Comparison of ENCODE assay signal across 12 cellular contexts in the genomic region with DNA sequence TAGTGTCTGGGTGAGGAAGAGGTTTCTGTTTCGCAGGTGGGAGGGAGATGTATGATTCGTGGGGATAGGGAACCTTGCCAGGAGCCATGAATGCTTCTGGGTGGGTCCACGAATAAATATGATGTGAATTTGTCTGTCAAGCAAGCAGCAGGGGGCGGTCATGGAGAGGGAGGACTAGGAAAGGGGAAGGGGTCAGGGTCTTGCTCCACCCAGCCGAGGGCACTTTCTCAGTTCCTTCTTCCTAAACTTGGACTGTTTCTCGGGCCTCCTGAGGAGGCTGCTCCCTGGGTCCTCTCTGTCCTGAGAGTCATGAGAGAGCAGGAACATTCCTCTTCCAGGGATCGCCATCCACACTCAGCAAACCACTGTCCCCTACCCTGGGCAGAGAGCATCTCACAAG.
A peak's percentile ranks its signal among the peaks of the same experiment; 100 is the strongest.
DNase-seq lines count a peak whose midpoint lies in the region; ATAC-seq and TF ChIP-seq lines count a peak whose summit lies in the region.
"Had no signal": no experiment of that assay in that cellular context is flagged by ENCODE, and none has a peak within 500 bp of the region (broad histone marks: within the 10 kb centered on the region; RNA-seq: fewer than 3 reads in every experiment).

No MANE protein-coding gene starts in this region.

- H3K4me2 ChIP-seq in PC-3 (ENCODE audit: low read length) (no peak overlapping the region), mesenchymal stem cell (ENCODE audit: low read length, poor library complexity, severe bottlenecking) (no peak overlapping the region)
- H3K4me2 ChIP-seq: GM23338 had no signal

- no peaks in the 10 kb centered on the region for H3K9me3 ChIP-seq in PC-3 (ENCODE audit: low read length)
- peaks cover 0 to 10% (median 0%) of the 10 kb centered on the region in 11 donors for H3K9me3 ChIP-seq in heart right ventricle
- H3K9me3 ChIP-seq in mesenchymal stem cell (ENCODE audit: control insufficient read depth, low read length): no peaks in the 10 kb centered on the region
- H3K9me3 ChIP-seq: SJSA1 had no signal

- H3K79me2 ChIP-seq in PC-3 (ENCODE audit: low read length): no peaks in the 10 kb centered on the region

- H2BK120ac ChIP-seq in mesenchymal stem cell (ENCODE audit: low read depth, low read length): no peak overlapping the region

- H3K23ac ChIP-seq in mesenchymal stem cell (ENCODE audit: low read length in 2 of 2): no peak overlapping the region

- H3K18ac ChIP-seq in mesenchymal stem cell (ENCODE audit: low read depth in 1 of 2, low read length in 2 of 2): no peak overlapping the region

- H2AFZ ChIP-seq in PC-3 (ENCODE audit: low read length) (no peak overlapping the region), mesenchymal stem cell (ENCODE audit: low read depth, low read length) (no peak overlapping the region)
- H2AFZ ChIP-seq: GM23338 had no signal

- H3K79me1 ChIP-seq in mesenchymal stem cell (replicated peaks; ENCODE audit: low read length, poor library complexity, severe bottlenecking): peaks cover 3% of the 10 kb centered on the region

- H3K4me3 ChIP-seq in PC-3 (ENCODE audit: low read length) (no peak overlapping the region), heart right ventricle (no peak overlapping the region), mesenchymal stem cell (ENCODE audit: insufficient read depth in 1 of 2, low read depth in 1 of 2, low read length in 2 of 2) (no peak overlapping the region)
- H3K4me3 ChIP-seq: GM23338, SJSA1 had no signal

- POLR2A ChIA-PET in PC-3 (lab: Charles Lee; ENCODE audit: unreplicated experiment): no interaction called here

- peak; percentile 14 for DNase-seq in activated T-cell treated with anti-CD3 and anti-CD28 coated beads, Interleukin-2, amount 50 U/mL, for 1 hour
- no peak for DNase-seq in activated T-cell treated with anti-CD3 and anti-CD28 coated beads, Interleukin-2, amount 50 U/mL, for 48 hours
- peak; percentile 16 for DNase-seq in PC-3
- DNase-seq in heart right ventricle: no peak
- no peak for DNase-seq in mesenchymal stem cell
- DNase-seq in COLO668 (lab: John Stamatoyannopoulos, UW; ENCODE audit: unreplicated experiment): no peak
- DNase-seq: EL; stimulated activated CD4-positive, alpha-beta T cell treated with anti-CD3 and anti-CD28 coated beads, Interleukin-12 subunit alpha, Interleukin-12 subunit beta, amount 100 ng/mL, for 4 hours had no signal

- 76 to 81% methylated on average over 7 of the region's 7 CpGs for WGBS in heart right ventricle, 2 donors
- WGBS in mesenchymal stem cell: 72% methylated on average over 7 of the region's 7 CpGs

- no peaks in the 10 kb centered on the region for H3K36me3 ChIP-seq in PC-3 (ENCODE audit: low read depth, low read length)
- peaks cover 0 to 86% (median 7%) of the 10 kb centered on the region in 9 donors for H3K36me3 ChIP-seq in heart right ventricle
- peaks cover 34 to 50% of the 10 kb centered on the region in 2 experiments for H3K36me3 ChIP-seq in mesenchymal stem cell (ENCODE audit: control insufficient read depth in 1 of 2, insufficient read depth in 2 of 2, low read depth in 1 of 2, low read length in 2 of 2)
- H3K36me3 ChIP-seq: SJSA1 had no signal

- no peaks in the 10 kb centered on the region for H3K9me2 ChIP-seq in PC-3 (replicated peaks; ENCODE audit: low read length)

- no peak overlapping the region for H3K27ac ChIP-seq in PC-3 (ENCODE audit: low read length)
- peak overlapping the region in 1 of 10 donors; percentile 75 for H3K27ac ChIP-seq in heart right ventricle
- no peak overlapping the region for H3K27ac ChIP-seq in mesenchymal stem cell (ENCODE audit: low read length, poor library complexity, severe bottlenecking)
- H3K27ac ChIP-seq: SJSA1 had no signal

- H3K27me3 ChIP-seq in PC-3 (ENCODE audit: low read length) (no peaks in the 10 kb centered on the region), heart right ventricle (no peaks in the 10 kb centered on the region), mesenchymal stem cell (ENCODE audit: control insufficient read depth in 1 of 2, insufficient read depth in 1 of 2, low read length in 2 of 2) (no peaks in the 10 kb centered on the region)
- H3K27me3 ChIP-seq: SJSA1 had no signal

- H3K9me3 Mint-ChIP-seq in stimulated activated naive CD8-positive, alpha-beta T cell treated with anti-CD3 and anti-CD28 coated beads, Interleukin-15, Interleukin-2, amounts not matched to agents 100 ng/mL and 50 ng/mL, for 24 hours: no peaks in the 10 kb centered on the region
- H3K9me3 Mint-ChIP-seq: GM23338 had no signal

- intact Hi-C loops in PC-3 (cut with micrococcal nuclease): no loop called here
- intact Hi-C loops in heart right ventricle (cut with DNase I): loop anchor here in 5 of 10 donors (5.0 to 10.0 kb wide), 5 partner anchors 181 to 551 kb away; a partner anchor contains a TSS

- TF ChIP-seq CTCF in PC-3 (conservative IDR thresholded peaks at IDR 0.05; ENCODE audit: low read depth, low read length) (no peak), heart right ventricle (IDR thresholded peaks at IDR 0.05) (no peak)

- no peak overlapping the region for H2BK12ac ChIP-seq in mesenchymal stem cell (ENCODE audit: low read length in 2 of 2)

- H3K14ac ChIP-seq in mesenchymal stem cell (ENCODE audit: low read length in 2 of 2): no peak overlapping the region

- no peak for ATAC-seq in PC-3
- ATAC-seq in heart right ventricle: peak in 7 of 8 donors; percentile 9 to 55 (median 32)
- no peak for ATAC-seq in GM19397 (IDR thresholded peaks at IDR 0.05; ENCODE audit: unreplicated experiment)
- ATAC-seq: GM23338 had no signal

- no peak overlapping the region for H3K4ac ChIP-seq in mesenchymal stem cell (ENCODE audit: low read depth in 1 of 2, low read length in 2 of 2)

- H4K91ac ChIP-seq in mesenchymal stem cell (ENCODE audit: low read length): no peak overlapping the region

- H3K4me1 ChIP-seq in PC-3 (ENCODE audit: insufficient read depth, low read length) (peaks cover 6% of the 10 kb centered on the region; the same call in 1 of the 2 replicates), heart right ventricle (peaks cover 0 to 37% (median 3%) of the 10 kb centered on the region in 9 donors), mesenchymal stem cell (ENCODE audit: control insufficient read depth, insufficient read depth, low read depth, low read length) (peaks cover 4% of the 10 kb centered on the region)
- H3K4me1 ChIP-seq: SJSA1 had no signal

- BruUV-seq in PC-3 (replicated peaks; lab: Mats Ljungman, UMichigan): no TSS peak

- H2AK5ac ChIP-seq in mesenchymal stem cell (ENCODE audit: low read length, severe bottlenecking): no peak overlapping the region

- H3F3A ChIP-seq in PC-3 (ENCODE audit: low read length, unreplicated experiment): no peaks in the 10 kb centered on the region

- H2BK5ac ChIP-seq in mesenchymal stem cell (ENCODE audit: low read depth, low read length, poor library complexity, severe bottlenecking): no peak overlapping the region

- H3K36me3 Mint-ChIP-seq in stimulated activated naive CD8-positive, alpha-beta T cell treated with anti-CD3 and anti-CD28 coated beads, Interleukin-15, Interleukin-2, amounts not matched to agents 100 ng/mL and 50 ng/mL, for 24 hours (ENCODE audit: low read depth): peaks cover 83% of the 10 kb centered on the region

- CTCF ChIA-PET in PC-3 (lab: Charles Lee): no interaction called here

- H4K8ac ChIP-seq in mesenchymal stem cell (ENCODE audit: low read length): no peak overlapping the region

- H3K27ac Mint-ChIP-seq in stimulated activated naive CD8-positive, alpha-beta T cell treated with anti-CD3 and anti-CD28 coated beads, Interleukin-15, Interleukin-2, amounts not matched to agents 100 ng/mL and 50 ng/mL, for 24 hours: peak overlapping the region; percentile 97
- H3K27ac Mint-ChIP-seq: GM23338 had no signal

- peaks cover 95% of the 10 kb centered on the region for H3K4me1 Mint-ChIP-seq in stimulated activated naive CD8-positive, alpha-beta T cell treated with anti-CD3 and anti-CD28 coated beads, Interleukin-15, Interleukin-2, amounts not matched to agents 100 ng/mL and 50 ng/mL, for 24 hours (ENCODE audit: low read depth)
- H3K4me1 Mint-ChIP-seq: GM23338 had no signal

- no peaks in the 10 kb centered on the region for H3K27me3 Mint-ChIP-seq in stimulated activated naive CD8-positive, alpha-beta T cell treated with anti-CD3 and anti-CD28 coated beads, Interleukin-15, Interleukin-2, amounts not matched to agents 100 ng/mL and 50 ng/mL, for 24 hours

- no peaks in the 10 kb centered on the region for H4K20me1 ChIP-seq in PC-3 (ENCODE audit: low read length)

- H3K4me3 Mint-ChIP-seq in stimulated activated naive CD8-positive, alpha-beta T cell treated with anti-CD3 and anti-CD28 coated beads, Interleukin-15, Interleukin-2, amounts not matched to agents 100 ng/mL and 50 ng/mL, for 24 hours: peak overlapping the region; percentile 42
- H3K4me3 Mint-ChIP-seq: GM23338 had no signal

- H3K9ac ChIP-seq in PC-3 (ENCODE audit: low read length): no peak overlapping the region
- H3K9ac ChIP-seq in mesenchymal stem cell (ENCODE audit: low read length): no peak overlapping the region

- H2BK15ac ChIP-seq in mesenchymal stem cell (ENCODE audit: low read depth, poor library complexity, severe bottlenecking): no peak overlapping the region

Comparison
In these comparisons a context has a peak if more than half of its experiments do, and no peak if none do; other contexts are left out.
1. DNase-seq: peak in activated T-cell treated with anti-CD3 and anti-CD28 coated beads, Interleukin-2, amount 50 U/mL, for 1 hour (single experiment) and PC-3 (single experiment); none in activated T-cell treated with anti-CD3 and anti-CD28 coated beads, Interleukin-2, amount 50 U/mL, for 48 hours (0 of 2), heart right ventricle (0 of 2), mesenchymal stem cell (single experiment) and COLO668 (single experiment).
2. ATAC-seq: peak in heart right ventricle (7 of 8); none in PC-3 (single experiment) and GM19397 (single experiment).